Comparison of ENCODE assay signal across 1 cellular context in the genomic region with DNA sequence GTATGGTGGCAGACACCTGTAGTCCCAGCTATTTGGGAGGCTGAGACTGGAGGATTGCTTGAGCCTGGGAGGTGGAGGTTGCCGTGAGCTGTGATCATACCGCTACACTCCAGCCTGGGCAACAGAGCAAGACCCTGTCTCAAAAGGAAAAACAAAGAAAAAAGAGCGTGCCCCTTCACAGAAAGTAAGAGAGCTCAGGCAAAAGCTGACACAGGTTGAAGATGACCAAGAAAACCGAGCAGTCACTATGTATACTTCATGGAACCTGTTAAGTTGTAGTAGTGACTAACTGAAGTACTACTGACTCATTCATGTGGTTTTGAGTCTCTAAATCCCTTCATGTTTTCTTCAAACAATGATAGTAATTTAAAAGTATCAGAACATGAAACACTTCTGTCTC.
TF ChIP-seq lines count a peak whose summit lies in the region.

No MANE protein-coding gene starts in this region.

TF ChIP-seq in H1, 55 proteins besides CTCF, POLR2A, EP300 and RAD21:
- TF ChIP-seq RNF2 (IDR thresholded peaks at IDR 0.05; ENCODE audit: borderline replicate concordance, low read depth, low read length, missing control alignments, poor library complexity, severe bottlenecking): peak; percentile 2
- TF ChIP-seq CTBP2 (IDR thresholded peaks at IDR 0.05; ENCODE audit: borderline replicate concordance, insufficient read depth, insufficient read length, low read length): no peak
